ENCODE assay signal across 8 cellular contexts in the genomic region with DNA sequence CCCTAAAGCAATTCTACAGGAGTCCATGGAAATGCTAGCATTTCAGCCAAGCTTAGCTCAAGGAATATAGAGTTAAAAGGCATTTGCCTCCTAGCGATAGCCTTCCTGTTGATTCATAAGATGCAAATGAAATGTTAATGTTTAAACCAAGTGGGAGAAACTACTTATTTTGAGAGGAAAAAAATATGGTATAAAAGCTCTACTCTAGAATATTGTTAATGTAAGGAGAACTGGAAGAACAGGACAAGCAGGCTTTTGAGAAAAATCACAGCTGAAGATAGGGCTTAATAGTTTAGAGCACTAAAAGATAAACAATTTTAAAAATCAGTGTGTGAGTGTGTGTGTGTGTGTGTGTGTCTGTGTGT. TPM values are rescaled to one million over a fixed set of nuclear protein-coding genes. Genes with fewer than 3 reads are reported as not detected.
DNase-seq lines count a peak whose midpoint lies in the region; ATAC-seq and TF ChIP-seq lines count a peak whose summit lies in the region.

No MANE protein-coding gene starts in this region.

- H2AK9ac ChIP-seq in IMR-90 (replicated peaks; ENCODE audit: low read depth, low read length, poor library complexity), result peak overlapping the region; percentile 74

- no peak for DNase-seq in A673 (ENCODE audit: low spot score)
- DNase-seq in IMR-90, result no peak
- DNase-seq in mammary epithelial cell, result no peak
- no peak for DNase-seq in lower lobe of right lung
- no peak for DNase-seq in NCI-H2196 (lab: John Stamatoyannopoulos, UW; ENCODE audit: unreplicated experiment)
- DNase-seq in NCI-H2081 treated with DMSO at 0.1 percent for 48 hours (lab: John Stamatoyannopoulos, UW), result no peak

- dilution Hi-C loops in IMR-90 (cut with HindIII; ENCODE audit: low sequenced_read_pairs, unreplicated experiment) (no loop called here), mammary epithelial cell (cut with HindIII; ENCODE audit: low sequenced_read_pairs) (loop anchor here (5.0 kb wide), 1 partner anchor 37 kb away; no protein-coding TSS in a partner anchor)

- peak overlapping the region; percentile 92 for H3K18ac ChIP-seq in IMR-90 (ENCODE audit: low read depth, low read length)

- TF ChIP-seq CTCF in A673 (conservative IDR thresholded peaks at IDR 0.05; ENCODE audit: low read depth, low read length) (no peak), IMR-90 (conservative IDR thresholded peaks at IDR 0.05; ENCODE audit: low read depth, low read length) (no peak), mammary epithelial cell (conservative IDR thresholded peaks at IDR 0.05 in 1 of 2, IDR thresholded peaks at IDR 0.05 in 1 of 2; ENCODE audit: extremely low read depth in 1 of 2, insufficient read depth in 1 of 2, low read depth in 1 of 2, low read length in 2 of 2) (no peak), lower lobe of right lung (IDR thresholded peaks at IDR 0.05) (no peak)

- peak overlapping the region; percentile 98 for H3K56ac ChIP-seq in IMR-90 (ENCODE audit: extremely low read depth, insufficient read depth, low read length)

- WGBS in IMR-90 (ENCODE audit: extremely low coverage in 2 of 2, insufficient read length in 1 of 2), 2 experiments, result no CpG with 5 or more reads among the region's 1 CpG
- WGBS in mammary epithelial cell (ENCODE audit: low coverage, missing lambda C conversion rate), result 50% methylated on average over 1 of the region's 1 CpG

- H3K9me1 ChIP-seq in IMR-90 (ENCODE audit: insufficient read depth, low read length), result no peaks in the 10 kb centered on the region

- H3K36me3 ChIP-seq in A673 (ENCODE audit: insufficient read depth, low read length, poor library complexity, severe bottlenecking) (no peaks in the 10 kb centered on the region), IMR-90 (ENCODE audit: control insufficient read depth, insufficient read depth, low read length) (no peaks in the 10 kb centered on the region), mammary epithelial cell (ENCODE audit: insufficient read depth, low read length) (no peaks in the 10 kb centered on the region), lower lobe of right lung (no peaks in the 10 kb centered on the region)

- H3K9ac ChIP-seq in IMR-90 (ENCODE audit: low read depth, low read length) (peak overlapping the region; percentile 88), mammary epithelial cell (ENCODE audit: insufficient read depth, low read length) (peak overlapping the region; percentile 96)

- TF ChIP-seq RAD21 in IMR-90 (IDR thresholded peaks at IDR 0.05; ENCODE audit: low read length), result no peak

- peaks cover 33% of the 10 kb centered on the region for H3K79me2 ChIP-seq in mammary epithelial cell (ENCODE audit: insufficient read depth, low read length)

- H2BK120ac ChIP-seq in IMR-90 (ENCODE audit: low read depth, low read length), result peak overlapping the region; percentile 95

- H2BK20ac ChIP-seq in IMR-90 (ENCODE audit: low read depth, low read length), result peak overlapping the region; percentile 89

- no peaks in the 10 kb centered on the region for H3K9me3 ChIP-seq in A673 (ENCODE audit: low read depth, low read length, poor library complexity, severe bottlenecking)
- no peaks in the 10 kb centered on the region for H3K9me3 ChIP-seq in IMR-90 (ENCODE audit: control insufficient read depth, insufficient read depth, low read length)
- H3K9me3 ChIP-seq in mammary epithelial cell (replicated peaks; ENCODE audit: insufficient read depth, low read length), result no peaks in the 10 kb centered on the region
- no peaks in the 10 kb centered on the region for H3K9me3 ChIP-seq in lower lobe of right lung

- H2BK5ac ChIP-seq in IMR-90 (ENCODE audit: low read depth, low read length, poor library complexity, severe bottlenecking), result peak overlapping the region; percentile 93

- CTCF ChIA-PET in A673 (lab: Charles Lee) (no interaction called here), IMR-90 (lab: Yijun Ruan, JAX) (interaction anchor here (1.0 kb wide), 2 partner anchors 152 to 769 kb away, joined by 3 read pairs; no protein-coding TSS in a partner anchor), mammary epithelial cell (lab: Charles Lee; ENCODE audit: low non-redundant PET) (no interaction called here)

- H3K14ac ChIP-seq in IMR-90 (replicated peaks; ENCODE audit: low read depth, low read length), result peak overlapping the region; percentile 93

- peak overlapping the region; percentile 85 for H2AFZ ChIP-seq in IMR-90 (replicated peaks; ENCODE audit: low read length, poor library complexity)
- peak overlapping the region; percentile 90 for H2AFZ ChIP-seq in mammary epithelial cell (ENCODE audit: low read depth, low read length)

- H4K5ac ChIP-seq in IMR-90 (ENCODE audit: low read depth, low read length), result peak overlapping the region; percentile 82; the same call in 1 of the 2 replicates

- BruUV-seq in A673 (replicated peaks; lab: Mats Ljungman, UMichigan) (no TSS peak), IMR-90 (replicated peaks; lab: Mats Ljungman, UMichigan) (no TSS peak), mammary epithelial cell (replicated peaks; lab: Mats Ljungman, UMichigan) (no TSS peak)

- POLR2A ChIA-PET in A673 (lab: Charles Lee; ENCODE audit: low non-redundant PET) (no interaction called here), IMR-90 (lab: Charles Lee; ENCODE audit: unreplicated experiment) (interaction anchor here (0.6 kb wide), 1 partner anchor 229 kb away, joined by 3 read pairs; no protein-coding TSS in a partner anchor)

- H2AK5ac ChIP-seq in IMR-90 (ENCODE audit: low read depth, low read length), result peak overlapping the region; percentile 58

- H3K27ac ChIP-seq in A673 (ENCODE audit: low read depth, low read length, poor library complexity, severe bottlenecking) (no peak overlapping the region), IMR-90 (ENCODE audit: insufficient read depth, low read length) (peak overlapping the region; percentile 88), mammary epithelial cell (ENCODE audit: insufficient read depth, low read depth, low read length) (peak overlapping the region; percentile 96), lower lobe of right lung (peak overlapping the region; percentile 90)

- intact Hi-C loops in A673 (cut with micrococcal nuclease; ENCODE audit: unreplicated experiment), result loop anchor here (5.0 to 10.0 kb wide), 6 partner anchors 380 to 1750 kb away; no protein-coding TSS in a partner anchor
- intact Hi-C loops in IMR-90 (cut with micrococcal nuclease), result loop anchor here (5.0 to 10.0 kb wide), 7 partner anchors 200 to 1242 kb away; no protein-coding TSS in a partner anchor
- intact Hi-C loops in mammary epithelial cell (cut with micrococcal nuclease), result loop anchor here (5.0 to 10.0 kb wide), 9 partner anchors 168 to 1373 kb away; no protein-coding TSS in a partner anchor
- intact Hi-C loops in lower lobe of right lung (cut with DNase I), result no loop called here

- H3K4ac ChIP-seq in IMR-90 (ENCODE audit: low read depth, low read length), result peak overlapping the region; percentile 96

- H3K27me3 ChIP-seq in A673 (replicated peaks; ENCODE audit: insufficient read depth, low read depth, low read length, poor library complexity) (no peaks in the 10 kb centered on the region), IMR-90 (ENCODE audit: control insufficient read depth, insufficient read depth, low read length) (no peaks in the 10 kb centered on the region), mammary epithelial cell (ENCODE audit: insufficient read depth, low read length) (no peaks in the 10 kb centered on the region), lower lobe of right lung (ENCODE audit: low read depth) (no peaks in the 10 kb centered on the region)

- H3K23ac ChIP-seq in IMR-90 (ENCODE audit: low read depth, low read length), result peak overlapping the region; percentile 95

- H4K20me1 ChIP-seq in IMR-90 (ENCODE audit: insufficient read depth, low read length), result no peaks in the 10 kb centered on the region
- no peaks in the 10 kb centered on the region for H4K20me1 ChIP-seq in mammary epithelial cell (ENCODE audit: insufficient read depth, low read length)

- H3K4me3 ChIP-seq in A673 (ENCODE audit: low read depth, low read length, poor library complexity, severe bottlenecking) (peak overlapping the region; percentile 76), IMR-90 (ENCODE audit: insufficient read depth, low read depth, low read length) (peak overlapping the region; percentile 54), mammary epithelial cell (replicated peaks in 1 of 3; ENCODE audit: insufficient read depth in 1 of 3, low read depth in 2 of 3, low read length in 3 of 3) (peak overlapping the region in 2 of 3 experiments; percentile 60 to 78), lower lobe of right lung (peak overlapping the region; percentile 69)

- H3K4me1 ChIP-seq in A673 (ENCODE audit: insufficient read depth, low read length, poor library complexity, severe bottlenecking) (peaks cover 8% of the 10 kb centered on the region), IMR-90 (ENCODE audit: control insufficient read depth, insufficient read depth, low read length) (no peaks in the 10 kb centered on the region; the same call in 1 of the 2 replicates), mammary epithelial cell (ENCODE audit: insufficient read depth, low read length) (peaks cover 38% of the 10 kb centered on the region), lower lobe of right lung (peaks cover 11% of the 10 kb centered on the region)

- TF ChIP-seq POLR2A in IMR-90 (IDR thresholded peaks at IDR 0.05; ENCODE audit: low read depth, low read length), result no peak

- ATAC-seq in IMR-90 (ENCODE audit: low read depth) (no peak), lower lobe of right lung (no peak), HG03196 (IDR thresholded peaks at IDR 0.05; ENCODE audit: unreplicated experiment) (no peak), GM19397 (IDR thresholded peaks at IDR 0.05; ENCODE audit: unreplicated experiment) (no peak)

- peak overlapping the region; percentile 90 to 96 for H4K8ac ChIP-seq in IMR-90 (ENCODE audit: low read depth in 2 of 2, low read length in 2 of 2)

- H3K4me2 ChIP-seq in IMR-90 (ENCODE audit: low read depth, low read length), result peak overlapping the region; percentile 96
- H3K4me2 ChIP-seq in mammary epithelial cell (ENCODE audit: insufficient read depth, low read depth, low read length), result peak overlapping the region; percentile 90

- peak overlapping the region; percentile 93 for H4K91ac ChIP-seq in IMR-90 (ENCODE audit: insufficient read depth, low read depth, low read length)

- peaks cover 0 to 12% of the 10 kb centered on the region in 2 experiments; a peak in 2 of 4 replicates for H3K79me1 ChIP-seq in IMR-90 (ENCODE audit: low read depth in 1 of 2, low read length in 2 of 2)

- in situ Hi-C loops in IMR-90 (cut with MboI; ENCODE audit: low sequenced_read_pairs) (loop anchor here (10.0 to 25.0 kb wide), 3 partner anchors 453 to 1090 kb away; no protein-coding TSS in a partner anchor), mammary epithelial cell (cut with MboI; ENCODE audit: low sequenced_read_pairs in 2 of 2) (loop anchor here in 1 of 2 donors (10.0 to 25.0 kb wide), 3 partner anchors 160 to 760 kb away; no protein-coding TSS in a partner anchor)

- peak overlapping the region; percentile 97 for H2BK15ac ChIP-seq in IMR-90 (ENCODE audit: low read depth, low read length)

RNA-seq across cellular contexts. Expression of gene ALCAM, which starts 1.6 kb away (rescaled TPM):
- 36.8 and 45.2 TPM in 2 replicates for total RNA-seq in A673 (2021)
- 400 and 423 TPM in 2 replicates for total RNA-seq in IMR-90 (2012; rRNA removed)
- 105 and 117 TPM in 2 replicates for polyA plus RNA-seq in IMR-90 (2012; rRNA removed)
- polyA plus RNA-seq in IMR-90 (2012; cell fraction: cytosol; rRNA removed), result 32.8 and 49.6 TPM in 2 replicates
- 29.9 and 107 TPM in 2 replicates for polyA plus RNA-seq in IMR-90 (2012; cell fraction: nucleus; rRNA removed; ENCODE audit: low replicate concordance)
- total RNA-seq in mammary epithelial cell, result 10 to 100 TPM; 67.6 to 88.4 TPM
- 64.0 TPM for polyA plus RNA-seq in mammary epithelial cell
- 83.6 TPM for polyA minus RNA-seq in mammary epithelial cell
- total RNA-seq in lower lobe of right lung, result 174 TPM
